8 cellular contexts compared by ENCODE assay signal in genomic region chr3:16849795-16850194, GRCh38. TPM values are rescaled to one million over a fixed set of nuclear protein-coding genes. Genes with fewer than 3 reads are reported as not detected.
DNase-seq lines count a peak whose midpoint lies in the region; ATAC-seq, FAIRE-seq and TF ChIP-seq lines count a peak whose summit lies in the region.

No MANE protein-coding gene starts in this region.

- TF ChIP-seq POLR2A in GM12891 (IDR thresholded peaks at IDR 0.05; ENCODE audit: low read depth, low read length), result no peak

- H3K36me3 ChIP-seq in endodermal cell (ENCODE audit: control insufficient read depth, insufficient read depth, low read length) (no peaks in the 10 kb centered on the region), neutrophil (no peaks in the 10 kb centered on the region)

- H3K36me3 Mint-ChIP-seq in endodermal cell (ENCODE audit: low read depth), result no peaks in the 10 kb centered on the region

- FAIRE-seq in GM12891 (lab: Jason Lieb, UNC), result peak; percentile 65

- H3K27ac Mint-ChIP-seq in endodermal cell, result no peak overlapping the region

- H3K9me3 Mint-ChIP-seq in endodermal cell, result no peaks in the 10 kb centered on the region

- no peaks in the 10 kb centered on the region for H3K27me3 ChIP-seq in endodermal cell (ENCODE audit: control insufficient read depth, insufficient read depth, low read length, poor library complexity, severe bottlenecking)
- no peaks in the 10 kb centered on the region for H3K27me3 ChIP-seq in neutrophil

- no peaks in the 10 kb centered on the region for H3K9me3 ChIP-seq in endodermal cell (ENCODE audit: control insufficient read depth, low read length)
- no peaks in the 10 kb centered on the region for H3K9me3 ChIP-seq in neutrophil

- no peak overlapping the region for H3K9ac ChIP-seq in endodermal cell (ENCODE audit: extremely low read depth, low read length, poor library complexity, severe bottlenecking)

- H3K27ac ChIP-seq in endodermal cell (ENCODE audit: low read depth, low read length), result peak overlapping the region; percentile 51
- H3K27ac ChIP-seq in neutrophil, result peak overlapping the region; percentile 91

- no peaks in the 10 kb centered on the region for H3K4me1 Mint-ChIP-seq in endodermal cell

- no peak overlapping the region for H3K4me3 ChIP-seq in endodermal cell (ENCODE audit: low read length)
- H3K4me3 ChIP-seq in neutrophil (ENCODE audit: low read depth in 1 of 2, low read length in 1 of 2), result peak overlapping the region; percentile 45 to 58

- H3K4me3 Mint-ChIP-seq in endodermal cell, result no peak overlapping the region

- WGBS in endodermal cell (ENCODE audit: insufficient coverage in 1 of 2, insufficient read length in 1 of 2), 2 experiments, result 87% methylated on average over 3 of the region's 3 CpGs

- H3K27me3 Mint-ChIP-seq in endodermal cell (ENCODE audit: insufficient read depth), result peaks cover 2% of the 10 kb centered on the region

- H3K4me1 ChIP-seq in endodermal cell (ENCODE audit: control insufficient read depth, insufficient read depth, low read length) (no peaks in the 10 kb centered on the region), neutrophil (ENCODE audit: control insufficient read depth in 1 of 2, insufficient read depth in 1 of 2, low read depth in 1 of 2, low read length in 1 of 2) (peaks cover 63 to 68% of the 10 kb centered on the region in 2 experiments)

- DNase-seq in GM12891 (ENCODE audit: insufficient read length, low spot score), result no peak
- peak; percentile 25 for DNase-seq in NCI-H69 (lab: John Stamatoyannopoulos, UW)
- DNase-seq in endodermal cell, result no peak
- DNase-seq in H4 (ENCODE audit: low spot score), result no peak
- no peak for DNase-seq in amygdala (lab: John Stamatoyannopoulos, UW)

- TF ChIP-seq CTCF in endodermal cell (conservative IDR thresholded peaks at IDR 0.05), result no peak
- TF ChIP-seq CTCF in neutrophil (IDR thresholded peaks at IDR 0.05), result no peak

- ATAC-seq in HG03280 (IDR thresholded peaks at IDR 0.05; ENCODE audit: unreplicated experiment) (no peak), GM21447 (IDR thresholded peaks at IDR 0.05; ENCODE audit: unreplicated experiment) (no peak)

TF ChIP-seq in GM12891, 5 proteins besides CTCF, POLR2A, EP300 and RAD21:
- TF ChIP-seq TAF1 (IDR thresholded peaks at IDR 0.05; ENCODE audit: low read depth, low read length) (no peak), PAX5 (IDR thresholded peaks at IDR 0.05; ENCODE audit: insufficient read depth, low read length, severe bottlenecking) (no peak), POU2F2 (IDR thresholded peaks at IDR 0.05; ENCODE audit: low read depth, low read length) (no peak), POLR2AphosphoS5 (IDR thresholded peaks at IDR 0.05; ENCODE audit: low read depth, low read length) (no peak), SPI1 (IDR thresholded peaks at IDR 0.05; ENCODE audit: low read depth, low read length) (no peak)

RNA-seq across cellular contexts. Expression of gene PLCL2, which starts 35.0 kb away (rescaled TPM):
- polyA plus RNA-seq in GM12891 (2012; ENCODE audit: low read depth, missing spikeins), result 22.3 TPM
- total RNA-seq in endodermal cell, result 1 to 10 TPM; 4.2 to 6.9 TPM
- 8.0 TPM for polyA plus RNA-seq in endodermal cell (2013, experiment 1 of 2)
- 6.3 TPM for polyA plus RNA-seq in endodermal cell (2013, experiment 2 of 2)
- 5.8 and 5.9 TPM in 2 replicates for total RNA-seq in H4 (2014; rRNA removed; shearing (Covaris generic))
